2 cellular contexts compared by ENCODE assay signal in the genomic region with DNA sequence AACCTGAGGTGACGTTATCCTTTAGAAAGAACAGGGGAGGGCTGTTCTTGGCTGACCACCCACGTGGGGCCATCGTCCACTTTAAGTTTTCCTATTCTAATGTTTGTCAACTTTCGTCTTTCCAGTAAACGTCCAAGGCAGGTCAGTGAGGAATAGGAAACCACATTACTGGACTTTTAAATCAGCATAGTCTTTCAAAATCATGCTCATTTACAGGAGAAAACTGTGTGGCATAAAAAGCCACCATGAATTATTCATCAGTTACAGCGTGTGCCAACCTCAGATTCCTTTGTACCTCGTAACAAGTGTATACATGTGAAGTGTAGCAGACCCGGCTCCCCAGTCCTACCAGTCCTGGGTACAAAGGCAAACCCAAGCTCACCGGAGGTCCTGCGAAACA.
TF ChIP-seq lines count a peak whose summit lies in the region.

No MANE protein-coding gene starts in this region.

TF ChIP-seq in SK-N-SH, 30 proteins besides CTCF, POLR2A, EP300 and RAD21:
- TF ChIP-seq REST (IDR thresholded peaks at IDR 0.05; ENCODE audit: low read depth, low read length), result no peak
TF ChIP-seq in SK-N-SH: peak in this region for 0.

TF ChIP-seq in SK-N-SH treated with all-trans-retinoic acid at 6 μM for 48 hours, 23 proteins besides CTCF, POLR2A, EP300 and RAD21 (continued from another document):
- TF ChIP-seq CREB5 (CRISPR knock-in tag; IDR thresholded peaks at IDR 0.05; ENCODE audit: low read depth), result no peak
- TF ChIP-seq CSDC2 (CRISPR knock-in tag; IDR thresholded peaks at IDR 0.05), result no peak
- TF ChIP-seq TOX (CRISPR knock-in tag; IDR thresholded peaks at IDR 0.05; ENCODE audit: borderline replicate concordance), result no peak
- TF ChIP-seq OSR1 (CRISPR knock-in tag; IDR thresholded peaks at IDR 0.05), result no peak
- TF ChIP-seq, protein P1, sequence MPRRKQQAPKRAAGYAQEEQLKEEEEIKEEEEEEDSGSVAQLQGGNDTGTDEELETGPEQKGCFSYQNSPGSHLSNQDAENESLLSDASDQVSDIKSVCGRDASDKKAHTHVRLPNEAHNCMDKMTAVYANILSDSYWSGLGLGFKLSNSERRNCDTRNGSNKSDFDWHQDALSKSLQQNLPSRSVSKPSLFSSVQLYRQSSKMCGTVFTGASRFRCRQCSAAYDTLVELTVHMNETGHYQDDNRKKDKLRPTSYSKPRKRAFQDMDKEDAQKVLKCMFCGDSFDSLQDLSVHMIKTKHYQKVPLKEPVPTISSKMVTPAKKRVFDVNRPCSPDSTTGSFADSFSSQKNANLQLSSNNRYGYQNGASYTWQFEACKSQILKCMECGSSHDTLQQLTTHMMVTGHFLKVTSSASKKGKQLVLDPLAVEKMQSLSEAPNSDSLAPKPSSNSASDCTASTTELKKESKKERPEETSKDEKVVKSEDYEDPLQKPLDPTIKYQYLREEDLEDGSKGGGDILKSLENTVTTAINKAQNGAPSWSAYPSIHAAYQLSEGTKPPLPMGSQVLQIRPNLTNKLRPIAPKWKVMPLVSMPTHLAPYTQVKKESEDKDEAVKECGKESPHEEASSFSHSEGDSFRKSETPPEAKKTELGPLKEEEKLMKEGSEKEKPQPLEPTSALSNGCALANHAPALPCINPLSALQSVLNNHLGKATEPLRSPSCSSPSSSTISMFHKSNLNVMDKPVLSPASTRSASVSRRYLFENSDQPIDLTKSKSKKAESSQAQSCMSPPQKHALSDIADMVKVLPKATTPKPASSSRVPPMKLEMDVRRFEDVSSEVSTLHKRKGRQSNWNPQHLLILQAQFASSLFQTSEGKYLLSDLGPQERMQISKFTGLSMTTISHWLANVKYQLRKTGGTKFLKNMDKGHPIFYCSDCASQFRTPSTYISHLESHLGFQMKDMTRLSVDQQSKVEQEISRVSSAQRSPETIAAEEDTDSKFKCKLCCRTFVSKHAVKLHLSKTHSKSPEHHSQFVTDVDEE (CRISPR knock-in tag; IDR thresholded peaks at IDR 0.05), result no peak
- no peak for TF ChIP-seq PPARA (CRISPR knock-in tag; IDR thresholded peaks at IDR 0.05; ENCODE audit: borderline replicate concordance)
- TF ChIP-seq ZC3H10 (CRISPR knock-in tag; IDR thresholded peaks at IDR 0.05), result no peak
- no peak for TF ChIP-seq GLIS3 (CRISPR knock-in tag; IDR thresholded peaks at IDR 0.05)
- TF ChIP-seq ZNF70 (CRISPR knock-in tag; IDR thresholded peaks at IDR 0.05), result no peak
- TF ChIP-seq, protein P2, sequence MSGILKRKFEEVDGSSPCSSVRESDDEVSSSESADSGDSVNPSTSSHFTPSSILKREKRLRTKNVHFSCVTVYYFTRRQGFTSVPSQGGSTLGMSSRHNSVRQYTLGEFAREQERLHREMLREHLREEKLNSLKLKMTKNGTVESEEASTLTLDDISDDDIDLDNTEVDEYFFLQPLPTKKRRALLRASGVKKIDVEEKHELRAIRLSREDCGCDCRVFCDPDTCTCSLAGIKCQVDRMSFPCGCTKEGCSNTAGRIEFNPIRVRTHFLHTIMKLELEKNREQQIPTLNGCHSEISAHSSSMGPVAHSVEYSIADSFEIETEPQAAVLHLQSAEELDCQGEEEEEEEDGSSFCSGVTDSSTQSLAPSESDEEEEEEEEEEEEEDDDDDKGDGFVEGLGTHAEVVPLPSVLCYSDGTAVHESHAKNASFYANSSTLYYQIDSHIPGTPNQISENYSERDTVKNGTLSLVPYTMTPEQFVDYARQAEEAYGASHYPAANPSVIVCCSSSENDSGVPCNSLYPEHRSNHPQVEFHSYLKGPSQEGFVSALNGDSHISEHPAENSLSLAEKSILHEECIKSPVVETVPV (CRISPR knock-in tag; IDR thresholded peaks at IDR 0.05), result no peak
- TF ChIP-seq PATZ1 (CRISPR knock-in tag; IDR thresholded peaks at IDR 0.05; ENCODE audit: borderline replicate concordance), result no peak
- TF ChIP-seq BACH2 (CRISPR knock-in tag; IDR thresholded peaks at IDR 0.05; ENCODE audit: borderline replicate concordance), result no peak
- no peak for TF ChIP-seq TCF4 (CRISPR knock-in tag; IDR thresholded peaks at IDR 0.05; ENCODE audit: borderline replicate concordance)
